Comparison of ENCODE assay signal across 13 cellular contexts in genomic region chr11:78031629-78032028, GRCh38. TPM values are rescaled to one million over a fixed set of nuclear protein-coding genes. Genes with fewer than 3 reads are reported as not detected.
DNase-seq lines count a peak whose midpoint lies in the region; ATAC-seq, FAIRE-seq and TF ChIP-seq lines count a peak whose summit lies in the region.
"Had no signal": no experiment of that assay in that cellular context is flagged by ENCODE, and none has a peak within 500 bp of the region (broad histone marks: within the 10 kb centered on the region; RNA-seq: fewer than 3 reads in every experiment).

No MANE protein-coding gene starts in this region.

- POLR2A ChIA-PET in HEK293 (lab: Yijun Ruan, JAX) = no interaction called here

- DNase-seq in hepatocyte (ENCODE audit: low spot score) (no peak), GM19238 (ENCODE audit: insufficient read length, low spot score) (no peak), NCI-H2171 (lab: John Stamatoyannopoulos, UW) (no peak), NCI-H2196 treated with DMSO at 0.1 percent for 48 hours (lab: John Stamatoyannopoulos, UW; ENCODE audit: unreplicated experiment) (no peak), RCC 7860 (ENCODE audit: low spot score) (no peak)
- DNase-seq: effector CD4-positive, alpha-beta T cell; HCEC 1CT; NCI-H187; Peyer's patch had no signal

- 96% methylated on average over 3 of the region's 3 CpGs for WGBS in hepatocyte (ENCODE audit: low lambda C conversion rate, missing lambda C conversion rate)

- H3K27ac ChIP-seq in HEK293 (ENCODE audit: extremely low read depth, low read depth, low read length) = no peak overlapping the region; the same call in 1 of the 2 replicates
- peak overlapping the region; percentile 85 for H3K27ac ChIP-seq in hepatocyte
- H3K27ac ChIP-seq: Peyer's patch had no signal

- H3K4me2 ChIP-seq in hepatocyte = no peak overlapping the region

- no peaks in the 10 kb centered on the region for H3K9me2 ChIP-seq in hepatocyte (replicated peaks; ENCODE audit: insufficient read depth)

- TF ChIP-seq CTCF in HEK293 (tag by site-specific recombination; IDR thresholded peaks at IDR 0.05) (no peak), hepatocyte (IDR thresholded peaks at IDR 0.05; ENCODE audit: poor library complexity) (no peak)

- H4K20me1 ChIP-seq in hepatocyte (ENCODE audit: insufficient read depth, poor library complexity, severe bottlenecking) = no peaks in the 10 kb centered on the region

- no peak for FAIRE-seq in RCC 7860 (lab: Jason Lieb, UNC)

- H3K79me2 ChIP-seq in hepatocyte = no peaks in the 10 kb centered on the region

- peak; percentile 76 for ATAC-seq in GM18868 (IDR thresholded peaks at IDR 0.05; ENCODE audit: unreplicated experiment)
- peak; percentile 78 for ATAC-seq in HG03521 (IDR thresholded peaks at IDR 0.05; ENCODE audit: unreplicated experiment)
- ATAC-seq: stimulated activated memory B cell treated with anti-CD40 and anti-IgM and Interleukin-4, amounts not matched to agents 10 μg/mL and 1 μg/mL and 100 μg/mL, for 72 hours had no signal

- H3K9me3 ChIP-seq in HEK293 (ENCODE audit: control insufficient read depth, insufficient read depth, low read depth, low read length) (no peaks in the 10 kb centered on the region), hepatocyte (ENCODE audit: low read depth) (no peaks in the 10 kb centered on the region)
- H3K9me3 ChIP-seq: Peyer's patch had no signal

- no peak overlapping the region for H3K4me3 ChIP-seq in HEK293 (ENCODE audit: low read depth, low read length)
- H3K4me3 ChIP-seq in hepatocyte = no peak overlapping the region
- H3K4me3 ChIP-seq: Peyer's patch had no signal

- H2AFZ ChIP-seq in hepatocyte = no peak overlapping the region

- H3K36me3 ChIP-seq in HEK293 (ENCODE audit: control insufficient read depth in 2 of 2, insufficient read depth in 1 of 2, low read length in 2 of 2) (no peaks in the 10 kb centered on the region), hepatocyte (replicated peaks; ENCODE audit: insufficient read depth, low read depth) (no peaks in the 10 kb centered on the region)
- H3K36me3 ChIP-seq: Peyer's patch had no signal

- CTCF ChIA-PET in HEK293 (lab: Yijun Ruan, JAX) = interaction anchor here (1.4 to 3.0 kb wide), 2 partner anchors 14 to 16 kb away, joined by 6 to 9 read pairs; no protein-coding TSS in a partner anchor

- no peaks in the 10 kb centered on the region for H3K27me3 ChIP-seq in hepatocyte
- H3K27me3 ChIP-seq: Peyer's patch had no signal

- H3K4me1 ChIP-seq in HEK293 (ENCODE audit: control insufficient read depth, insufficient read depth, low read length) (no peaks in the 10 kb centered on the region), hepatocyte (ENCODE audit: insufficient read depth) (peaks cover 8% of the 10 kb centered on the region)

TF ChIP-seq in HEK293, 187 proteins besides CTCF, POLR2A, EP300 and RAD21:
- no peak for TF ChIP-seq ZNF37A (tag by site-specific recombination; IDR thresholded peaks at IDR 0.05)
- TF ChIP-seq, protein P1, sequence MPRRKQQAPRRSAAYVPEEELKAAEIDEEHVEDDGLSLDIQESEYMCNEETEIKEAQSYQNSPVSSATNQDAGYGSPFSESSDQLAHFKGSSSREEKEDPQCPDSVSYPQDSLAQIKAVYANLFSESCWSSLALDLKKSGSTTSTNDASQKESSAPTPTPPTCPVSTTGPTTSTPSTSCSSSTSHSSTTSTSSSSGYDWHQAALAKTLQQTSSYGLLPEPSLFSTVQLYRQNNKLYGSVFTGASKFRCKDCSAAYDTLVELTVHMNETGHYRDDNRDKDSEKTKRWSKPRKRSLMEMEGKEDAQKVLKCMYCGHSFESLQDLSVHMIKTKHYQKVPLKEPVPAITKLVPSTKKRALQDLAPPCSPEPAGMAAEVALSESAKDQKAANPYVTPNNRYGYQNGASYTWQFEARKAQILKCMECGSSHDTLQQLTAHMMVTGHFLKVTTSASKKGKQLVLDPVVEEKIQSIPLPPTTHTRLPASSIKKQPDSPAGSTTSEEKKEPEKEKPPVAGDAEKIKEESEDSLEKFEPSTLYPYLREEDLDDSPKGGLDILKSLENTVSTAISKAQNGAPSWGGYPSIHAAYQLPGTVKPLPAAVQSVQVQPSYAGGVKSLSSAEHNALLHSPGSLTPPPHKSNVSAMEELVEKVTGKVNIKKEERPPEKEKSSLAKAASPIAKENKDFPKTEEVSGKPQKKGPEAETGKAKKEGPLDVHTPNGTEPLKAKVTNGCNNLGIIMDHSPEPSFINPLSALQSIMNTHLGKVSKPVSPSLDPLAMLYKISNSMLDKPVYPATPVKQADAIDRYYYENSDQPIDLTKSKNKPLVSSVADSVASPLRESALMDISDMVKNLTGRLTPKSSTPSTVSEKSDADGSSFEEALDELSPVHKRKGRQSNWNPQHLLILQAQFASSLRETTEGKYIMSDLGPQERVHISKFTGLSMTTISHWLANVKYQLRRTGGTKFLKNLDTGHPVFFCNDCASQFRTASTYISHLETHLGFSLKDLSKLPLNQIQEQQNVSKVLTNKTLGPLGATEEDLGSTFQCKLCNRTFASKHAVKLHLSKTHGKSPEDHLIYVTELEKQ (tag by site-specific recombination; IDR thresholded peaks at IDR 0.05; ENCODE audit: borderline replicate concordance) = no peak
- TF ChIP-seq ZNF138 (tag by site-specific recombination; IDR thresholded peaks at IDR 0.05; ENCODE audit: borderline replicate concordance) = no peak
- no peak for TF ChIP-seq ZNF391 (tag by site-specific recombination; IDR thresholded peaks at IDR 0.05; ENCODE audit: borderline replicate concordance, low read depth)
- TF ChIP-seq OSR2 (tag by site-specific recombination; IDR thresholded peaks at IDR 0.05) = peak; percentile 24; the same call in 1 of the 2 replicates
- no peak for TF ChIP-seq ZNF449 (tag by site-specific recombination; IDR thresholded peaks at IDR 0.05)
- TF ChIP-seq FEZF1 (tag by site-specific recombination; IDR thresholded peaks at IDR 0.05) = peak; percentile 89
- TF ChIP-seq ZNF292 (tag by site-specific recombination; IDR thresholded peaks at IDR 0.05; ENCODE audit: borderline replicate concordance, low read depth) = no peak
- no peak for TF ChIP-seq ZNF416 (tag by site-specific recombination; IDR thresholded peaks at IDR 0.05)
- no peak for TF ChIP-seq ZNF791 (tag by site-specific recombination; IDR thresholded peaks at IDR 0.05)
- TF ChIP-seq ZNF501 (tag by site-specific recombination; IDR thresholded peaks at IDR 0.05) = no peak

RNA-seq across cellular contexts. Expression of gene KCTD14, which starts 8.6 kb away (rescaled TPM):
- 6.0 TPM in 2 replicates for total RNA-seq in hepatocyte
- polyA plus RNA-seq in hepatocyte = 8.1 and 8.7 TPM in 2 replicates

RNA-seq across cellular contexts. Expression of gene THRSP, which starts 32.0 kb away (rescaled TPM):
- 0.17 TPM in 1 of 2 replicates, not detected in the other for total RNA-seq in hepatocyte
- polyA plus RNA-seq in hepatocyte = 0.13 and 0.17 TPM in 2 replicates

RNA-seq across cellular contexts. Expression of gene INTS4, which starts 37.2 kb away (rescaled TPM):
- 22.7 and 28.0 TPM in 2 replicates for total RNA-seq in hepatocyte
- polyA plus RNA-seq in hepatocyte = 19.2 and 24.0 TPM in 2 replicates

RNA-seq across cellular contexts. Expression of gene NDUFC2, which starts 48.0 kb away (rescaled TPM):
- total RNA-seq in hepatocyte = 107 and 115 TPM in 2 replicates
- polyA plus RNA-seq in hepatocyte = 442 and 481 TPM in 2 replicates
